ENCODE assay signal across 20 cellular contexts in the genomic region with DNA sequence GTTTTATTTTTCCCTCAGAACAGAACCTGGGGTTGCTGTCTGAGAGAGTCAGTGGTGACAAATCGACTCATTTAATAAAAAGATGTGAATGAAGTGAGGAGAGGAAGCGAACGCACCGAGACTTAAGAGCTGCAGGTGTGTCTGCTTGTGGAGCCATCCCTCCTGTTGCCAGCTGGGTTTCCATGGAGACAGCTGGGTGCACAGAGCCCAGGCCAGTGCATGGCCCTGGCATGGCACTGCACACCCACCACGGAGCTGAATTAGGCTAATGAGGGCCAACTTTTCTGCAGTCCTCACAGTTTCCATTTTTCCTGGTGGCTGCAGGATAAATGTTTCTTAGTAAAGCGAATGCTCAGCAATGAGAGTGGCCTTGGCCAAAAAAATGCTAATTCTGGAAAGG.
A peak's percentile ranks its signal among the peaks of the same experiment; 100 is the strongest.
DNase-seq lines count a peak whose midpoint lies in the region; FAIRE-seq and TF ChIP-seq lines count a peak whose summit lies in the region.
"Had no signal": no experiment of that assay in that cellular context is flagged by ENCODE, and none has a peak within 500 bp of the region (broad histone marks: within the 10 kb centered on the region; RNA-seq: fewer than 3 reads in every experiment).

No MANE protein-coding gene starts in this region.

- H4K20me1 ChIP-seq in astrocyte (ENCODE audit: insufficient read depth, low read length), result no peaks in the 10 kb centered on the region

- no peak overlapping the region for H3K27ac ChIP-seq in astrocyte (ENCODE audit: low read depth, low read length)
- H3K27ac ChIP-seq: A549, Peyer's patch, SJCRH30 had no signal

- H3K9me3 Mint-ChIP-seq in astrocyte (ENCODE audit: unreplicated experiment), result no peaks in the 10 kb centered on the region

- H3K27ac Mint-ChIP-seq in astrocyte (ENCODE audit: unreplicated experiment), result no peak overlapping the region

- no peaks in the 10 kb centered on the region for H3K9me3 ChIP-seq in astrocyte (ENCODE audit: insufficient read depth, low read depth, low read length)
- H3K9me3 ChIP-seq: A549, BE2C, Peyer's patch, SJCRH30 had no signal

- DNase-seq in COLO668 (lab: John Stamatoyannopoulos, UW; ENCODE audit: unreplicated experiment) (peak; percentile 11), NCI-H345 (lab: John Stamatoyannopoulos, UW) (peak; percentile 30), astrocyte (ENCODE audit: low read depth) (no peak), DMS153 treated with DMSO at 0.1 percent for 48 hours (lab: John Stamatoyannopoulos, UW; ENCODE audit: unreplicated experiment) (no peak), AG08395 (ENCODE audit: low spot score) (no peak), erythroblast (lab: John Stamatoyannopoulos, UW) (no peak)
- peak; percentile 2 for DNase-seq in Jurkat, Clone E6-1 (ENCODE audit: low read depth, low spot score)
- DNase-seq: BE2C, GDM1, KG1, NCI-H1436, NCI-H187 treated with DMSO at 0.1 percent for 48 hours, NCI-H2107, NCI-H2227 treated with DMSO at 0.1 percent for 48 hours, NCI-H82, Peyer's patch, SJCRH30 had no signal

- no peak for FAIRE-seq in astrocyte (lab: Jason Lieb, UNC)
- FAIRE-seq: A549, GM18507, H1 had no signal

- peaks cover 6% of the 10 kb centered on the region for H3K4me1 ChIP-seq in astrocyte (ENCODE audit: insufficient read depth, low read length)
- H3K4me1 ChIP-seq: A549, BE2C, Peyer's patch, SJCRH30 had no signal

- H3K4me1 Mint-ChIP-seq in astrocyte (ENCODE audit: low read depth, unreplicated experiment), result peaks cover 17% of the 10 kb centered on the region

- H3K4me3 ChIP-seq in Jurkat, Clone E6-1 (ENCODE audit: low read length), result no peak overlapping the region
- no peak overlapping the region for H3K4me3 ChIP-seq in astrocyte (ENCODE audit: insufficient read depth, low read depth, low read length)
- H3K4me3 ChIP-seq: A549, Peyer's patch, SJCRH30 had no signal

- H3K4me3 Mint-ChIP-seq in astrocyte (ENCODE audit: unreplicated experiment), result no peak overlapping the region

- TF ChIP-seq POLR2A in erythroblast (IDR thresholded peaks at IDR 0.05; ENCODE audit: low read length), result no peak

- no peak overlapping the region for H3K9ac ChIP-seq in astrocyte (ENCODE audit: low read length)

- no peak overlapping the region for H3K4me2 ChIP-seq in astrocyte (ENCODE audit: low read length)
- H3K4me2 ChIP-seq: A549 had no signal

- TF ChIP-seq CTCF in astrocyte (IDR thresholded peaks at IDR 0.05; ENCODE audit: insufficient read depth, low read depth, low read length), result no peak

- no peaks in the 10 kb centered on the region for H3K79me2 ChIP-seq in astrocyte (ENCODE audit: insufficient read depth, low read length)

- H3K27me3 Mint-ChIP-seq in astrocyte (ENCODE audit: low read depth, unreplicated experiment), result no peaks in the 10 kb centered on the region

- no peaks in the 10 kb centered on the region for H3K27me3 ChIP-seq in astrocyte (ENCODE audit: insufficient read depth, low read length)
- H3K27me3 ChIP-seq: BE2C, Peyer's patch, SJCRH30 had no signal

- no peaks in the 10 kb centered on the region for H3K36me3 ChIP-seq in astrocyte (ENCODE audit: insufficient read depth, low read length)
- H3K36me3 ChIP-seq: BE2C, Peyer's patch, SJCRH30 had no signal

- peak overlapping the region; percentile 4 for H2AFZ ChIP-seq in astrocyte (ENCODE audit: low read depth, low read length)

- peaks cover 2% of the 10 kb centered on the region for H3K36me3 Mint-ChIP-seq in astrocyte (ENCODE audit: low read depth, unreplicated experiment)

Comparison
In these comparisons a context has a peak if more than half of its experiments do, and no peak if none do; other contexts are left out.
1. DNase-seq: peak in COLO668 (single experiment), Jurkat, Clone E6-1 (single experiment) and NCI-H345 (single experiment); none in astrocyte (single experiment), DMS153 treated with DMSO at 0.1 percent for 48 hours (single experiment), AG08395 (single experiment) and erythroblast (0 of 2).